In the genomic region with DNA sequence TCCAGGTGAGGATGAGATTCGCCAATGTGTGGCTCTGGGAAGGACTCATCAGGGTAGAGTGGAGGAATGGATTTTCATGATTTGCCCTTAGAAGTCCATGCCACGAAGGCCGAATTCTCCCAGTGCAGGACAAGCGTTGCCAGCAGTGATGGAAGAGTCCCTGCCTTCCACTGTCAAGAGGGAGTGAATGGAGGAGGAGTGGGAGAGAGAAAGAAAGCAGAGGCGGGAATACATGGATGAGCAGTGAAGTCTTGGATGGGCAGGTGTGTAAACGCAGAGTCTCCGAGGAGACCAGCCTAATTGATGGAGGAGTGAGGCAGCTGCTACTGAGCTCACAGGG, we compare ENCODE assay signal across 16 cellular contexts.
"Had no signal": no experiment of that assay in that cellular context is flagged by ENCODE, and none has a peak within 500 bp of the region (broad histone marks: within the 10 kb centered on the region; RNA-seq: fewer than 3 reads in every experiment).

No MANE protein-coding gene starts in this region.

- H3K9me3 Mint-ChIP-seq: memory B cell; natural killer cell; stimulated activated naive B cell treated with anti-CD40 and anti-IgM and Interleukin-4, amounts not matched to agents 10 μg/mL and 1 μg/mL and 100 μg/mL, for 72 hours; stimulated activated naive CD8-positive, alpha-beta T cell treated with anti-CD3 and anti-CD28 coated beads, Interleukin-15, Interleukin-2, amounts not matched to agents 100 ng/mL and 50 ng/mL, for 24 hours had no signal

- H3K36me3 Mint-ChIP-seq: memory B cell; naive B cell; natural killer cell; stimulated activated naive B cell treated with anti-CD40 and anti-IgM and Interleukin-4, amounts not matched to agents 10 μg/mL and 1 μg/mL and 100 μg/mL, for 72 hours had no signal

- DNase-seq: heart right ventricle; islet precursor cell; left ventricle myocardium superior; naive B cell; natural killer cell; ovary; retina; right cardiac atrium; stimulated activated CD4-positive, alpha-beta T cell treated with anti-CD3 and anti-CD28 coated beads, Interleukin-12 subunit alpha, Interleukin-12 subunit beta, amount 100 ng/mL, for 4 hours; stimulated activated CD4-positive, alpha-beta T cell treated with anti-CD3 and anti-CD28 coated beads, Interleukin-15, amount 100 ng/mL, for 24 hours; stimulated activated CD4-positive, alpha-beta T cell treated with anti-CD3 and anti-CD28 coated beads, Interleukin-2, amount 100 ng/mL, for 24 hours; stimulated activated CD4-positive, alpha-beta T cell treated with anti-CD3 and anti-CD28 coated beads, Interleukin-4, amount 100 ng/mL, for 1 hour; stimulated activated naive B cell treated with anti-CD40 and anti-IgM and Interleukin-4, amounts not matched to agents 10 μg/mL and 1 μg/mL and 100 μg/mL, for 72 hours; substantia nigra had no signal

- H3K4me3 Mint-ChIP-seq: memory B cell; natural killer cell; stimulated activated naive B cell treated with anti-CD40 and anti-IgM and Interleukin-4, amounts not matched to agents 10 μg/mL and 1 μg/mL and 100 μg/mL, for 72 hours; stimulated activated naive CD8-positive, alpha-beta T cell treated with anti-CD3 and anti-CD28 coated beads, Interleukin-15, Interleukin-2, amounts not matched to agents 100 ng/mL and 50 ng/mL, for 24 hours had no signal

- H3K27ac Mint-ChIP-seq: memory B cell; naive B cell; natural killer cell; stimulated activated naive B cell treated with anti-CD40 and anti-IgM and Interleukin-4, amounts not matched to agents 10 μg/mL and 1 μg/mL and 100 μg/mL, for 72 hours; stimulated activated naive CD8-positive, alpha-beta T cell treated with anti-CD3 and anti-CD28 coated beads, Interleukin-15, Interleukin-2, amounts not matched to agents 100 ng/mL and 50 ng/mL, for 24 hours had no signal

- H3K4me1 Mint-ChIP-seq: memory B cell; naive B cell; natural killer cell; stimulated activated naive B cell treated with anti-CD40 and anti-IgM and Interleukin-4, amounts not matched to agents 10 μg/mL and 1 μg/mL and 100 μg/mL, for 72 hours had no signal

- H3K27me3 Mint-ChIP-seq: memory B cell; naive B cell; stimulated activated naive B cell treated with anti-CD40 and anti-IgM and Interleukin-4, amounts not matched to agents 10 μg/mL and 1 μg/mL and 100 μg/mL, for 72 hours; stimulated activated naive CD8-positive, alpha-beta T cell treated with anti-CD3 and anti-CD28 coated beads, Interleukin-15, Interleukin-2, amounts not matched to agents 100 ng/mL and 50 ng/mL, for 24 hours had no signal
